ENCODE assay signal across 22 cellular contexts in genomic region chr5:135150767-135151166, GRCh38.
DNase-seq lines count a peak whose midpoint lies in the region; ATAC-seq and TF ChIP-seq lines count a peak whose summit lies in the region.
"Had no signal": no experiment of that assay in that cellular context is flagged by ENCODE, and none has a peak within 500 bp of the region (broad histone marks: within the 10 kb centered on the region; RNA-seq: fewer than 3 reads in every experiment).

No MANE protein-coding gene starts in this region.

- H3K9me3 Mint-ChIP-seq in endodermal cell = peaks cover 20% of the 10 kb centered on the region
- H3K9me3 Mint-ChIP-seq: CD8-positive, alpha-beta T cell had no signal

- CTCF ChIA-PET in PC-9 (lab: Charles Lee) = no interaction called here

- no peak for TF ChIP-seq POLR2A in GM18505 (IDR thresholded peaks at IDR 0.05; ENCODE audit: borderline replicate concordance, extremely low read depth, insufficient read depth, insufficient read length)

- intact Hi-C loops in psoas muscle (cut with DNase I) = no loop called here
- intact Hi-C loops in PC-9 (cut with micrococcal nuclease; ENCODE audit: unreplicated experiment) = no loop called here

- H3F3A ChIP-seq in PC-9 (ENCODE audit: insufficient read depth, low read depth) = peaks cover 24% of the 10 kb centered on the region

- peak overlapping the region; percentile 92 for H3K27ac Mint-ChIP-seq in endodermal cell
- H3K27ac Mint-ChIP-seq: B cell; CD8-positive, alpha-beta T cell; T-cell had no signal

- H3K9me2 ChIP-seq in PC-9 (ENCODE audit: insufficient read depth) = no peaks in the 10 kb centered on the region

- H3K4me1 ChIP-seq in endodermal cell (ENCODE audit: control insufficient read depth, insufficient read depth, low read length) (peaks cover 22% of the 10 kb centered on the region), psoas muscle (no peaks in the 10 kb centered on the region), PC-9 (replicated peaks; ENCODE audit: insufficient read depth) (peaks cover 34% of the 10 kb centered on the region)

- H3K36me3 ChIP-seq in endodermal cell (ENCODE audit: control insufficient read depth, insufficient read depth, low read length) = no peaks in the 10 kb centered on the region
- no peaks in the 10 kb centered on the region for H3K36me3 ChIP-seq in psoas muscle (ENCODE audit: insufficient read depth in 1 of 2, low read depth in 1 of 2)
- no peaks in the 10 kb centered on the region for H3K36me3 ChIP-seq in PC-9 (ENCODE audit: low read depth)

- BruUV-seq in PC-9 (replicated peaks; lab: Mats Ljungman, UMichigan) = no TSS peak

- H4K20me1 ChIP-seq in PC-9 (ENCODE audit: insufficient read depth) = no peaks in the 10 kb centered on the region

- peaks cover 5% of the 10 kb centered on the region for H3K36me3 Mint-ChIP-seq in endodermal cell (ENCODE audit: low read depth)
- H3K36me3 Mint-ChIP-seq: CD8-positive, alpha-beta T cell; T-cell had no signal

- peaks cover 17% of the 10 kb centered on the region for H3K9me3 ChIP-seq in endodermal cell (ENCODE audit: control insufficient read depth, low read length)
- H3K9me3 ChIP-seq in psoas muscle = no peaks in the 10 kb centered on the region
- no peaks in the 10 kb centered on the region for H3K9me3 ChIP-seq in PC-9 (ENCODE audit: insufficient read depth, low read depth)

- no peaks in the 10 kb centered on the region for H3K79me2 ChIP-seq in PC-9 (ENCODE audit: low read depth)

- H3K27me3 Mint-ChIP-seq in endodermal cell (ENCODE audit: insufficient read depth) = peaks cover 5% of the 10 kb centered on the region

- H2AFZ ChIP-seq in PC-9 = no peak overlapping the region

- H3K27me3 ChIP-seq in HL-60 (ENCODE audit: insufficient read depth, poor library complexity, severe bottlenecking) (no peaks in the 10 kb centered on the region), endodermal cell (ENCODE audit: control insufficient read depth, insufficient read depth, low read length, poor library complexity, severe bottlenecking) (no peaks in the 10 kb centered on the region), psoas muscle (ENCODE audit: insufficient read depth in 3 of 3, low read length in 2 of 3) (no peaks in the 10 kb centered on the region), PC-9 (ENCODE audit: insufficient read depth, low read depth) (no peaks in the 10 kb centered on the region)

- ATAC-seq in psoas muscle = no peak
- no peak for ATAC-seq in GM18505 (IDR thresholded peaks at IDR 0.05; ENCODE audit: unreplicated experiment)
- ATAC-seq: CD8-positive, alpha-beta T cell; HCT116; PC-3; T-cell had no signal

- H3K27ac ChIP-seq in HL-60 (replicated peaks) (peak overlapping the region; percentile 52), endodermal cell (ENCODE audit: low read depth, low read length) (no peak overlapping the region), psoas muscle (no peak overlapping the region), PC-9 (no peak overlapping the region)
- H3K27ac ChIP-seq: C4-2B, RWPE1 had no signal

- H3K9ac ChIP-seq in endodermal cell (ENCODE audit: extremely low read depth, low read length, poor library complexity, severe bottlenecking) = no peak overlapping the region

- TF ChIP-seq CTCF in HL-60 (IDR thresholded peaks at IDR 0.05; ENCODE audit: insufficient read depth, low read length) (no peak), endodermal cell (conservative IDR thresholded peaks at IDR 0.05) (no peak), retinal pigment epithelial cell (conservative IDR thresholded peaks at IDR 0.05; ENCODE audit: low read depth, low read length) (no peak), psoas muscle (IDR thresholded peaks at IDR 0.05) (no peak), PC-9 (conservative IDR thresholded peaks at IDR 0.05) (no peak)

- H3K4me2 ChIP-seq in PC-9 = no peak overlapping the region

- POLR2A ChIA-PET in PC-9 (lab: Charles Lee; ENCODE audit: unreplicated experiment) = no interaction called here

- H3K4me3 ChIP-seq in HL-60 (replicated peaks; ENCODE audit: insufficient read depth, low read length) (no peak overlapping the region), endodermal cell (ENCODE audit: low read length) (no peak overlapping the region), retinal pigment epithelial cell (ENCODE audit: low read length) (no peak overlapping the region), psoas muscle (no peak overlapping the region), PC-9 (no peak overlapping the region)

- H3K4me3 Mint-ChIP-seq in endodermal cell = no peak overlapping the region
- H3K4me3 Mint-ChIP-seq: B cell; CD8-positive, alpha-beta T cell; T-cell had no signal

- WGBS in endodermal cell (ENCODE audit: insufficient coverage in 1 of 2, insufficient read length in 1 of 2), 2 experiments = 93 to 94% methylated on average over 2 to 4 of the region's 4 CpGs
- 72 to 84% (median 72%) methylated on average over 4 of the region's 4 CpGs for WGBS in psoas muscle, 3 donors

- H3K4me1 Mint-ChIP-seq in endodermal cell = peaks cover 35% of the 10 kb centered on the region
- H3K4me1 Mint-ChIP-seq: B cell, T-cell had no signal

- DNase-seq in HL-60 (ENCODE audit: low read depth in 1 of 2, low spot score in 1 of 2) (peak in 1 of 2 experiments; percentile 65), NCI-H82 (lab: John Stamatoyannopoulos, UW) (peak; percentile 73), endodermal cell (peak; percentile 41), retinal pigment epithelial cell (ENCODE audit: low read depth) (peak; percentile 62), psoas muscle (no peak), PC-9 (no peak)
- DNase-seq: DMS153, DND-41, Karpas-422, NCI-H1092, NCI-H1436, NCI-H187, NCI-H2107, PC-3, SHP77, T-cell had no signal

Comparison
In these comparisons a context has a peak if more than half of its experiments do, and no peak if none do; other contexts are left out.
1. DNase-seq: peak in NCI-H82 (single experiment), endodermal cell (single experiment) and retinal pigment epithelial cell (single experiment); none in psoas muscle (0 of 2) and PC-9 (0 of 2).